ENCODE assay signal across 8 cellular contexts in the genomic region with DNA sequence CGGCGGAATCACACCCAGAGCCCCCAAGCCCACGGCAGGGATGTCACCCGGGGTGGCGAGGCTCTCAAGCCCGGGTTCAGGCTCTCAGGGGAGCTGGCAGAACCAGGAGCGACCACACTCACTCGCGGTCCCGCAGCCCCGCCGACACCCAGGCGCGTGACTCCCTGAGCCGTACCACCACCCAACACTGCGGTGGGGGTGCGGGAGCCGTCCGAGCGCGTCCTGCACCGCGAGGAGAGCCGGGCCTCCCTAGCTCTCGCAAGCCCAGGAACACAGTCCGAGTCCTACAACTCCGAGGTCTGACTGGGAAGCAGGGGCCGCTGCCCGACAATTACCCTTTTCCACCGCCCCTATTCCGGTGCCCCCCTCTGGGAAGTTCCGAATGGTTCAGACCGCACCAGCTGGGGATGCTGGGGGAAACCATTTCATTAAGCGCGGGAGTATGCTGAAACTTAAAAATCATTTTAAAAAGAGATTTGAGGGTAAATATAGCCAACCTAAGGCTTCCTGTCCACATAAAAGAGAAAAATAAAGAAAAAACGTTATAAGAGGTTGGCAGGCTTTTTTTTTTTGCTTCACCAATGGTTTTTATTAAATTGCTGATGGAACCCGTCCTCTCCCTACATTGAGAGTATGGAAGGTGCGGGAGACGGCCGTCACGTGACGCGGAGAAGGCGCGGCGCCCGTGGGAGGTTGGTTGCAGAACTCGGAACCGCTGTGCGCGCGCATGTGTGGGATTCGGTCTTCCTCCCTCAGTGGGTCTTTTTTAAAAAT. TPM values are rescaled to one million over a fixed set of nuclear protein-coding genes. Genes with fewer than 3 reads are reported as not detected.
DNase-seq lines count a peak whose midpoint lies in the region; ATAC-seq and TF ChIP-seq lines count a peak whose summit lies in the region.

A gene with protein sequence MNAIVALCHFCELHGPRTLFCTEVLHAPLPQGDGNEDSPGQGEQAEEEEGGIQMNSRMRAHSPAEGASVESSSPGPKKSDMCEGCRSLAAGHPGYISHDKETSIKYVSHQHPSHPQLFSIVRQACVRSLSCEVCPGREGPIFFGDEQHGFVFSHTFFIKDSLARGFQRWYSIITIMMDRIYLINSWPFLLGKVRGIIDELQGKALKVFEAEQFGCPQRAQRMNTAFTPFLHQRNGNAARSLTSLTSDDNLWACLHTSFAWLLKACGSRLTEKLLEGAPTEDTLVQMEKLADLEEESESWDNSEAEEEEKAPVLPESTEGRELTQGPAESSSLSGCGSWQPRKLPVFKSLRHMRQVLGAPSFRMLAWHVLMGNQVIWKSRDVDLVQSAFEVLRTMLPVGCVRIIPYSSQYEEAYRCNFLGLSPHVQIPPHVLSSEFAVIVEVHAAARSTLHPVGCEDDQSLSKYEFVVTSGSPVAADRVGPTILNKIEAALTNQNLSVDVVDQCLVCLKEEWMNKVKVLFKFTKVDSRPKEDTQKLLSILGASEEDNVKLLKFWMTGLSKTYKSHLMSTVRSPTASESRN (minus strand): TSS at position 143 of the 774 bp plus-strand sequence. CDS start 9,031 bp downstream, outside the sequence.

- TF ChIP-seq CTCF in RWPE1 (conservative IDR thresholded peaks at IDR 0.05; ENCODE audit: low read depth): no peak

- no peaks in the 10 kb centered on the region for H3K36me3 Mint-ChIP-seq in natural killer cell treated with Interleukin-12 subunit alpha and Interleukin-12 subunit beta and Interleukin-15 and Interleukin-18, amount 100 ng/mL, for 72 hours

- CTCF ChIA-PET in RWPE1 (lab: Yijun Ruan, JAX): interaction anchor here (0.6 to 0.7 kb wide), 3 partner anchors 95 to 605 kb away, joined by 3 to 5 read pairs (median 3); no protein-coding TSS in a partner anchor

- H3K4me3 Mint-ChIP-seq in natural killer cell treated with Interleukin-12 subunit alpha and Interleukin-12 subunit beta and Interleukin-15 and Interleukin-18, amount 100 ng/mL, for 72 hours: peak within 1 kb of the TSS; percentile 94

- no peaks in the 10 kb centered on the region for H3K27me3 Mint-ChIP-seq in natural killer cell treated with Interleukin-12 subunit alpha and Interleukin-12 subunit beta and Interleukin-15 and Interleukin-18, amount 100 ng/mL, for 72 hours

- H3K9me3 Mint-ChIP-seq in natural killer cell treated with Interleukin-12 subunit alpha and Interleukin-12 subunit beta and Interleukin-15 and Interleukin-18, amount 100 ng/mL, for 72 hours: no peaks in the 10 kb centered on the region

- POLR2A ChIA-PET in RWPE1 (lab: Yijun Ruan, JAX; ENCODE audit: low non-redundant PET): interaction anchor here (0.7 to 0.8 kb wide), 2 partner anchors 33 to 302 kb away, joined by 3 to 6 read pairs; no protein-coding TSS in a partner anchor

- peak; percentile 94 to 95 for ATAC-seq in natural killer cell treated with Interleukin-12 subunit alpha and Interleukin-12 subunit beta and Interleukin-15 and Interleukin-18, amount 100 ng/mL, for 72 hours

- peak within 1 kb of the TSS; percentile 88 for H3K27ac ChIP-seq in RWPE1

- H3K4me1 Mint-ChIP-seq in natural killer cell treated with Interleukin-12 subunit alpha and Interleukin-12 subunit beta and Interleukin-15 and Interleukin-18, amount 100 ng/mL, for 72 hours (ENCODE audit: low read depth in 2 of 2): peaks cover 17 to 24% of the 10 kb centered on the region in 2 donors

- H3K27ac Mint-ChIP-seq in natural killer cell treated with Interleukin-12 subunit alpha and Interleukin-12 subunit beta and Interleukin-15 and Interleukin-18, amount 100 ng/mL, for 72 hours: peak within 1 kb of the TSS; percentile 100

- peak; percentile 86 for DNase-seq in EL
- DNase-seq in GOT3 (lab: John Stamatoyannopoulos, UW): peak; percentile 51
- DNase-seq in LHCN-M2 (ENCODE audit: low read depth): peak; percentile 84
- peak; percentile 94 for DNase-seq in RWPE1 (ENCODE audit: low spot score)
- DNase-seq in activated T-helper 9 cell treated with anti-CD3 and anti-CD28 coated beads, Interleukin-2, amount 50 U/mL, for 16 hours (ENCODE audit: low read depth): peak; percentile 85
- peak; percentile 94 for DNase-seq in fibroblast of peridontal ligament (ENCODE audit: extremely low read depth)
- peak; percentile 94 for DNase-seq in natural killer cell treated with Interleukin-12 subunit alpha and Interleukin-12 subunit beta and Interleukin-15 and Interleukin-18, amount 100 ng/mL, for 72 hours (ENCODE audit: low spot score)
- DNase-seq in stimulated activated naive CD4-positive, alpha-beta T cell treated with Interleukin-2 at 50 U/mL for 16 hours (lab: John Stamatoyannopoulos, UW): peak; percentile 90

RNA-seq across cellular contexts. Expression of the gene that starts here (rescaled TPM):
- total RNA-seq in LHCN-M2 (2014; rRNA removed): 32.9 and 43.4 TPM in 2 replicates
- 29.7 TPM for polyA plus RNA-seq in LHCN-M2 (2012)
- total RNA-seq in natural killer cell treated with Interleukin-12 subunit alpha and Interleukin-12 subunit beta and Interleukin-15 and Interleukin-18, amount 100 ng/mL, for 72 hours: 10 to 100 TPM; 41.2 to 43.8 TPM

Comparison
In these comparisons a context has a peak if more than half of its experiments do, and no peak if none do; other contexts are left out.
1. Peak in every context shown above with its lines: DNase-seq, ATAC-seq and H3K27ac ChIP-seq.